In genomic region chr18:9366126-9366714, GRCh38 we compare ENCODE assay signal across 8 cellular contexts. TPM values are rescaled to one million over a fixed set of nuclear protein-coding genes. Genes with fewer than 3 reads are reported as not detected.
DNase-seq lines count a peak whose midpoint lies in the region; ATAC-seq and TF ChIP-seq lines count a peak whose summit lies in the region.

No MANE protein-coding gene starts in this region.

- H3K9me3 Mint-ChIP-seq in CD14-positive monocyte, result peaks cover 0 to 6% (median 0%) of the 10 kb centered on the region in 7 donors

- H3K27ac Mint-ChIP-seq in CD14-positive monocyte, result no peak overlapping the region

- intact Hi-C loops in left ventricle myocardium superior (cut with micrococcal nuclease), result no loop called here
- intact Hi-C loops in CD14-positive monocyte (cut with micrococcal nuclease), result no loop called here

- DNase-seq in ELR (ENCODE audit: low read depth) (peak; percentile 37), anterior cingulate cortex (lab: John Stamatoyannopoulos, UW) (peak in 32 of 58 donors; percentile 1 to 38 (median 13)), left ventricle myocardium superior (no peak), putamen (ENCODE audit: low spot score) (peak; percentile 23), CD14-positive monocyte (ENCODE audit: low spot score) (no peak), KG1 (lab: John Stamatoyannopoulos, UW) (no peak), SKM-1 treated with dmso at 0.1 percent for 144 hours (lab: John Stamatoyannopoulos, UW; ENCODE audit: unreplicated experiment) (no peak)

- peaks cover 18 to 24% of the 10 kb centered on the region in 2 donors for H3K36me3 Mint-ChIP-seq in CD14-positive monocyte

- TF ChIP-seq CTCF in CD14-positive monocyte (IDR thresholded peaks at IDR 0.05), result no peak

- H3K4me1 Mint-ChIP-seq in CD14-positive monocyte, result peaks cover 3% of the 10 kb centered on the region

- ATAC-seq in left ventricle myocardium superior (peak; percentile 68), GM18505 (IDR thresholded peaks at IDR 0.05; ENCODE audit: unreplicated experiment) (no peak)

- peaks cover 0 to 5% (median 0%) of the 10 kb centered on the region in 3 donors for H3K27me3 Mint-ChIP-seq in CD14-positive monocyte (ENCODE audit: low read depth in 3 of 3)

- H3K4me3 Mint-ChIP-seq in CD14-positive monocyte, result no peak overlapping the region

- TF ChIP-seq POLR2A in GM18505 (IDR thresholded peaks at IDR 0.05; ENCODE audit: borderline replicate concordance, extremely low read depth, insufficient read depth, insufficient read length), result no peak

RNA-seq across cellular contexts. Expression of gene TWSG1, which starts 31.6 kb away (rescaled TPM):
- 10.0 TPM for total RNA-seq in left ventricle myocardium superior
- polyA plus RNA-seq in CD14-positive monocyte, result 1 to 10 TPM; 3.9 to 5.5 TPM

Comparison
In these comparisons a context has a peak if more than half of its experiments do, and no peak if none do; other contexts are left out.
1. DNase-seq: peak in ELR (single experiment), anterior cingulate cortex (32 of 58) and putamen (single experiment); none in left ventricle myocardium superior (single experiment), CD14-positive monocyte (single experiment), KG1 (single experiment) and SKM-1 treated with dmso at 0.1 percent for 144 hours (single experiment).